ENCODE assay signal across 2 cellular contexts in the genomic region with DNA sequence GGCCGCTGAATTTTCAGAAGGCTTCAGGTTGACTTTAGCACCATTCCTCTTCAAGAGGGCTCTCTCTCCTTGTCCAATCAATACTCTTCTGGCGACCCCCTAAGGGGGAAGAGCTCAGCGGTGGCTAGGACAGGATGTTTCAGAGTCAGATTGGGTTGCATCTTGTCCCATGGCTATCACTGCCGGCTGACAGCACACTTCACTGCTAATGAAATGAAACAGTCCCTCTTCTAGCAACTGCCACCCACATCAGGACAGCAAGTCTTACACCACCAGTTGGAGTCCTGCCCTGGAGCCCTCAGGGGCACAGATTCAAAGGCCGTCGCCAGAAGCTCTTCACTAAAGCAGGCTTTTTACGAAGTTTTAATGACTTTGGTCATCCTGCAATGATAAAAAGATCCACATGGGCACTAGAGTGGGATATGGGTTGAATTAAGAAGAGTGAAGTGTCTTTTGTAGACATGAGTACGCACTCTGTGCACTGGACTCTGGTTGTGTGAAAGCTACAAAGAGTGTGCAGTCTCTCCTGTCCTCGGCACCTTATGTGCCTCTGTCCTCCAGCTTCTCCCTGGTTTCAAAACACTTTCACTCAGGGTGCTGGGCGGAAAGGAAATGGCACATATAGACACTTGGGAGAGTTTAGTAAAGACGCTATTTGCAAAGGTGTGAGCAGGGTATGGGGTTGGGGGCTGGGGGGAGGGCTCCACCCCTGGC.
TF ChIP-seq lines count a peak whose summit lies in the region.

No MANE protein-coding gene starts in this region.

TF ChIP-seq in IMR-90, 13 proteins besides CTCF, POLR2A, EP300 and RAD21 (continued from another document):
- TF ChIP-seq, protein P1, sequence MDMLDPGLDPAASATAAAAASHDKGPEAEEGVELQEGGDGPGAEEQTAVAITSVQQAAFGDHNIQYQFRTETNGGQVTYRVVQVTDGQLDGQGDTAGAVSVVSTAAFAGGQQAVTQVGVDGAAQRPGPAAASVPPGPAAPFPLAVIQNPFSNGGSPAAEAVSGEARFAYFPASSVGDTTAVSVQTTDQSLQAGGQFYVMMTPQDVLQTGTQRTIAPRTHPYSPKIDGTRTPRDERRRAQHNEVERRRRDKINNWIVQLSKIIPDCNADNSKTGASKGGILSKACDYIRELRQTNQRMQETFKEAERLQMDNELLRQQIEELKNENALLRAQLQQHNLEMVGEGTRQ (IDR thresholded peaks at IDR 0.05; ENCODE audit: low read depth, low read length): no peak
- TF ChIP-seq MAZ (IDR thresholded peaks at IDR 0.05; ENCODE audit: borderline replicate concordance, low read depth, low read length) (no peak), SMC3 (IDR thresholded peaks at IDR 0.05; ENCODE audit: low read depth, low read length) (no peak), MXI1 (IDR thresholded peaks at IDR 0.05; ENCODE audit: borderline replicate concordance, low read depth, low read length) (no peak), CHD1 (IDR thresholded peaks at IDR 0.05; ENCODE audit: low read depth, low read length) (no peak), RCOR1 (IDR thresholded peaks at IDR 0.05; ENCODE audit: insufficient replicate concordance, low read length) (no peak), BHLHE40 (IDR thresholded peaks at IDR 0.05; ENCODE audit: low read depth, low read length) (no peak)

TF ChIP-seq in WTC11, 78 proteins besides CTCF, POLR2A, EP300 and RAD21 (continued from another document):
- TF ChIP-seq, protein P2, sequence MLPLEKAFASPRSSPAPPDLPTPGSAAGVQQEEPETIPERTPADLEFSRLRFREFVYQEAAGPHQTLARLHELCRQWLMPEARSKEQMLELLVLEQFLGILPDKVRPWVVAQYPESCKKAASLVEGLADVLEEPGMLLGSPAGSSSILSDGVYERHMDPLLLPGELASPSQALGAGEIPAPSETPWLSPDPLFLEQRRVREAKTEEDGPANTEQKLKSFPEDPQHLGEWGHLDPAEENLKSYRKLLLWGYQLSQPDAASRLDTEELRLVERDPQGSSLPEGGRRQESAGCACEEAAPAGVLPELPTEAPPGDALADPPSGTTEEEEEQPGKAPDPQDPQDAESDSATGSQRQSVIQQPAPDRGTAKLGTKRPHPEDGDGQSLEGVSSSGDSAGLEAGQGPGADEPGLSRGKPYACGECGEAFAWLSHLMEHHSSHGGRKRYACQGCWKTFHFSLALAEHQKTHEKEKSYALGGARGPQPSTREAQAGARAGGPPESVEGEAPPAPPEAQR (CRISPR knock-in tag; IDR thresholded peaks at IDR 0.05): no peak
- TF ChIP-seq ATF1 (CRISPR knock-in tag; IDR thresholded peaks at IDR 0.05): no peak
- no peak for TF ChIP-seq EMX1 (CRISPR knock-in tag; IDR thresholded peaks at IDR 0.05)
- TF ChIP-seq TP53 (CRISPR knock-in tag; IDR thresholded peaks at IDR 0.05): no peak
- no peak for TF ChIP-seq TEAD4 (CRISPR knock-in tag; IDR thresholded peaks at IDR 0.05)
- no peak for TF ChIP-seq NFE2L1 (CRISPR knock-in tag; IDR thresholded peaks at IDR 0.05)
- no peak for TF ChIP-seq PREB (CRISPR knock-in tag; IDR thresholded peaks at IDR 0.05; ENCODE audit: borderline replicate concordance)
- TF ChIP-seq HMGA2 (CRISPR knock-in tag; IDR thresholded peaks at IDR 0.05): no peak
TF ChIP-seq in WTC11: peak in this region for 0.
